In genomic region chr20:45970646-45971424, GRCh38 we compare ENCODE assay signal across 8 cellular contexts. TPM values are rescaled to one million over a fixed set of nuclear protein-coding genes. Genes with fewer than 3 reads are reported as not detected.
DNase-seq lines count a peak whose midpoint lies in the region; ATAC-seq and TF ChIP-seq lines count a peak whose summit lies in the region.

No MANE protein-coding gene starts in this region.

- H3K4me1 ChIP-seq in Peyer's patch (peaks cover 0 to 19% (median 12%) of the 10 kb centered on the region in 4 donors), duodenal mucosa (ENCODE audit: control insufficient read depth in 1 of 2, insufficient read depth in 2 of 2, low read length in 2 of 2) (peaks cover 14 to 24% of the 10 kb centered on the region in 2 donors), mesodermal cell (ENCODE audit: control insufficient read depth, insufficient read depth, low read length, poor library complexity, severe bottlenecking) (peaks cover 18% of the 10 kb centered on the region), upper lobe of right lung (peaks cover 16% of the 10 kb centered on the region)

- H3K36me3 ChIP-seq in Peyer's patch: peaks cover 0 to 35% (median 0%) of the 10 kb centered on the region in 3 donors
- peaks cover 4 to 34% of the 10 kb centered on the region in 2 donors for H3K36me3 ChIP-seq in duodenal mucosa (ENCODE audit: control insufficient read depth in 1 of 2, insufficient read depth in 2 of 2, low read length in 2 of 2)
- peaks cover 39% of the 10 kb centered on the region for H3K36me3 ChIP-seq in mesodermal cell (ENCODE audit: control insufficient read depth, insufficient read depth, low read length)
- peaks cover 38% of the 10 kb centered on the region for H3K36me3 ChIP-seq in upper lobe of right lung

- no peak for TF ChIP-seq POLR2A in Peyer's patch (IDR thresholded peaks at IDR 0.05)

- POLR2A ChIA-PET in GM10248 (lab: Yijun Ruan, JAX): interaction anchor here (0.6 to 2.9 kb wide), 4 partner anchors 19 to 436 kb away, joined by 3 to 14 read pairs (median 8); partner anchors contain the start of genes ELMO2 and PCIF1

- H3K9me3 ChIP-seq in Peyer's patch (no peaks in the 10 kb centered on the region), duodenal mucosa (ENCODE audit: control insufficient read depth in 1 of 2, low read length in 2 of 2) (no peaks in the 10 kb centered on the region), mesodermal cell (ENCODE audit: control insufficient read depth, low read length) (no peaks in the 10 kb centered on the region), upper lobe of right lung (no peaks in the 10 kb centered on the region)

- ATAC-seq in GM19372 (IDR thresholded peaks at IDR 0.05; ENCODE audit: low read depth, unreplicated experiment) (peak; percentile 4), upper lobe of right lung (no peak)

- H3K4me3 ChIP-seq in AG10803 (ENCODE audit: low read length) (peak overlapping the region; percentile 99), Peyer's patch (peak overlapping the region; percentile 56 to 83 (median 71)), duodenal mucosa (ENCODE audit: low read depth in 1 of 2, low read length in 2 of 2) (peak overlapping the region; percentile 86 to 98), mesodermal cell (ENCODE audit: extremely low read depth, insufficient read depth, low read length, poor library complexity, severe bottlenecking) (peak overlapping the region; percentile 78), upper lobe of right lung (peak overlapping the region; percentile 99)

- TF ChIP-seq CTCF in AG10803 (conservative IDR thresholded peaks at IDR 0.05; ENCODE audit: low read length): no peak
- TF ChIP-seq CTCF in Peyer's patch (IDR thresholded peaks at IDR 0.05): no peak
- TF ChIP-seq CTCF in upper lobe of right lung (IDR thresholded peaks at IDR 0.05): no peak
- no peak for TF ChIP-seq CTCF in GM10248 (IDR thresholded peaks at IDR 0.05; ENCODE audit: control extremely low read depth, extremely low read depth, low read depth, missing control alignments)

- H3K27ac ChIP-seq in Peyer's patch (peak overlapping the region; percentile 94 to 99 (median 98)), duodenal mucosa (ENCODE audit: low read depth, low read length) (peak overlapping the region; percentile 99), mesodermal cell (ENCODE audit: low read depth, low read length, severe bottlenecking) (peak overlapping the region; percentile 100), upper lobe of right lung (peak overlapping the region; percentile 100)

- intact Hi-C loops in upper lobe of right lung (cut with DNase I): no loop called here

- H3K9ac ChIP-seq in duodenal mucosa (ENCODE audit: low read depth in 1 of 2, low read length in 2 of 2): peak overlapping the region; percentile 96 to 99

- peak; percentile 39 for DNase-seq in AG10803 (ENCODE audit: low read depth)
- peak; percentile 46 to 71 (median 65) for DNase-seq in Peyer's patch
- peak; percentile 76 for DNase-seq in upper lobe of right lung
- DNase-seq in LoVo (ENCODE audit: low spot score): no peak
- no peak for DNase-seq in GM10248 (ENCODE audit: extremely low spot score)

- no peaks in the 10 kb centered on the region for H3K27me3 ChIP-seq in Peyer's patch
- no peaks in the 10 kb centered on the region for H3K27me3 ChIP-seq in duodenal mucosa (ENCODE audit: control insufficient read depth in 1 of 2, insufficient read depth in 2 of 2, low read length in 2 of 2)
- H3K27me3 ChIP-seq in upper lobe of right lung: no peaks in the 10 kb centered on the region

- WGBS in mesodermal cell (ENCODE audit: insufficient coverage in 2 of 2), 2 experiments: 72 to 82% methylated on average over 24 to 32 of the region's 34 CpGs

- CTCF ChIA-PET in GM10248 (lab: Yijun Ruan, JAX): interaction anchor here (0.8 to 5.7 kb wide), 29 partner anchors 10 to 534 kb away, joined by 3 to 92 read pairs (median 7); partner anchors contain the start of genes CTSA, NEURL2 and PCIF1

RNA-seq across cellular contexts. Expression of gene ZNF335, which starts 1.2 kb away (rescaled TPM):
- total RNA-seq in Peyer's patch (10 to 100 TPM; 34.3 to 60.1 (median 53.6) TPM), upper lobe of right lung (19.1 TPM)
- polyA plus RNA-seq in mesodermal cell (2013, experiment 1 of 2): 15.3 TPM
- polyA plus RNA-seq in mesodermal cell (2013, experiment 2 of 2): 11.1 TPM

RNA-seq across cellular contexts. Expression of gene PCIF1, which starts 36.4 kb away (rescaled TPM):
- total RNA-seq in Peyer's patch: 10 to 100 TPM; 25.0 to 53.2 (median 44.9) TPM
- 32.8 TPM for polyA plus RNA-seq in mesodermal cell (2013, experiment 1 of 2)
- 27.7 TPM for polyA plus RNA-seq in mesodermal cell (2013, experiment 2 of 2)
- 43.1 TPM for total RNA-seq in upper lobe of right lung

RNA-seq across cellular contexts. Expression of gene MMP9, which starts 37.9 kb away (rescaled TPM):
- total RNA-seq in Peyer's patch (1 to 10 TPM in 2 of 4 donors, not detected in 2; 1.1 to 2.5 TPM), upper lobe of right lung (5.5 TPM)
- polyA plus RNA-seq in mesodermal cell (2013, experiment 1 of 2): 12.8 TPM
- 9.0 TPM for polyA plus RNA-seq in mesodermal cell (2013, experiment 2 of 2)

RNA-seq across cellular contexts. Expression of gene SLC12A5, which starts 58.2 kb away (rescaled TPM):
- total RNA-seq in Peyer's patch (not detected), upper lobe of right lung (2.0 TPM)
- polyA plus RNA-seq in mesodermal cell (2013, experiment 1 of 2): 15.1 TPM
- 9.7 TPM for polyA plus RNA-seq in mesodermal cell (2013, experiment 2 of 2)

RNA-seq across cellular contexts. Expression of gene PLTP, which starts 58.9 kb away (rescaled TPM):
- 10 to 100 TPM; 25.0 to 99.3 (median 35.7) TPM for total RNA-seq in Peyer's patch
- polyA plus RNA-seq in mesodermal cell (2013, experiment 1 of 2): 142 TPM
- polyA plus RNA-seq in mesodermal cell (2013, experiment 2 of 2): 122 TPM
- total RNA-seq in upper lobe of right lung: 65.9 TPM

Comparison
In these comparisons a context has a peak if more than half of its experiments do, and no peak if none do; other contexts are left out.
1. DNase-seq: peak in AG10803 (single experiment), Peyer's patch (3 of 3) and upper lobe of right lung (single experiment); none in LoVo (single experiment) and GM10248 (single experiment).
2. Peak in every context shown above with its lines, with median percentiles within 50 percentile points of each other: H3K4me3 ChIP-seq and H3K27ac ChIP-seq.